Comparison of ENCODE assay signal across 20 cellular contexts in genomic region chr19:15268192-15268927, GRCh38. TPM values are rescaled to one million over a fixed set of nuclear protein-coding genes. Genes with fewer than 3 reads are reported as not detected.
DNase-seq lines count a peak whose midpoint lies in the region; ATAC-seq and TF ChIP-seq lines count a peak whose summit lies in the region.
"Had no signal": no experiment of that assay in that cellular context is flagged by ENCODE, and none has a peak within 500 bp of the region (broad histone marks: within the 10 kb centered on the region; RNA-seq: fewer than 3 reads in every experiment).

No MANE protein-coding gene starts in this region.

- DNase-seq in CD14-positive monocyte (ENCODE audit: low spot score) (no peak), GM23338 (ENCODE audit: low spot score) (no peak), body of pancreas (no peak), NCI-H2227 (lab: John Stamatoyannopoulos, UW; ENCODE audit: unreplicated experiment) (no peak)
- no peak for DNase-seq in stimulated activated CD8-positive, alpha-beta memory T cell treated with anti-CD3 and anti-CD28 coated beads, Interleukin-4, amount 100 ng/mL, for 48 hours
- DNase-seq: activated CD8-positive, alpha-beta memory T cell treated with anti-CD3 and anti-CD28 coated beads for 24 hours; activated naive CD4-positive, alpha-beta T cell treated with Interleukin-2 at 50 U/mL for 16 hours; caudate nucleus; DMS79; effector memory CD4-positive, alpha-beta T cell; foreskin melanocyte; NCI-H1436 treated with DMSO at 0.1 percent for 48 hours; NCI-H510A; ovary; stimulated activated naive CD4-positive, alpha-beta T cell treated with Interleukin-2 at 50 U/mL for 16 hours had no signal

- H3K4me3 Mint-ChIP-seq in CD14-positive monocyte (no peak overlapping the region), GM23338 (no peak overlapping the region)

- H3K4me1 Mint-ChIP-seq in CD14-positive monocyte (no peaks in the 10 kb centered on the region), GM23338 (peaks cover 3% of the 10 kb centered on the region; the same call in 2 of the 3 replicates)

- H3K27ac Mint-ChIP-seq in CD14-positive monocyte (peak overlapping the region in 4 of 7 donors; percentile 20 to 76 (median 40)), GM23338 (peak overlapping the region; percentile 74; the same call in 1 of the 2 replicates)

- H2AFZ ChIP-seq in GM23338, result no peak overlapping the region

- no peak for ATAC-seq in GM23338
- ATAC-seq in body of pancreas, result no peak
- no peak for ATAC-seq in GM19395 (IDR thresholded peaks at IDR 0.05; ENCODE audit: unreplicated experiment)
- no peak for ATAC-seq in GM18520 (IDR thresholded peaks at IDR 0.05; ENCODE audit: unreplicated experiment)

- no peaks in the 10 kb centered on the region for H3K9me3 Mint-ChIP-seq in CD14-positive monocyte
- no peaks in the 10 kb centered on the region for H3K9me3 Mint-ChIP-seq in GM23338

- H3K27me3 Mint-ChIP-seq in CD14-positive monocyte (ENCODE audit: low read depth in 3 of 3) (no peaks in the 10 kb centered on the region), GM23338 (ENCODE audit: insufficient read depth, low read depth, poor library complexity) (peaks cover 15% of the 10 kb centered on the region)

- TF ChIP-seq CTCF in CD14-positive monocyte (IDR thresholded peaks at IDR 0.05) (no peak), GM23338 (conservative IDR thresholded peaks at IDR 0.05; ENCODE audit: low read depth in 2 of 2) (no peak), body of pancreas (IDR thresholded peaks at IDR 0.05) (no peak)

- no peak overlapping the region for H3K4me2 ChIP-seq in GM23338

- TF ChIP-seq POLR2A in body of pancreas (IDR thresholded peaks at IDR 0.05), result no peak

- peaks cover 88 to 94% of the 10 kb centered on the region in 2 donors for H3K36me3 Mint-ChIP-seq in CD14-positive monocyte
- peaks cover 86% of the 10 kb centered on the region for H3K36me3 Mint-ChIP-seq in GM23338 (ENCODE audit: low read depth)

- H3K9me3 ChIP-seq in body of pancreas (no peaks in the 10 kb centered on the region), mucosa of rectum (ENCODE audit: control insufficient read depth in 2 of 2, low read length in 2 of 2) (no peaks in the 10 kb centered on the region)
- H3K9me3 ChIP-seq: HAP-1, ovary had no signal

- intact Hi-C loops in CD14-positive monocyte (cut with micrococcal nuclease) (loop anchor here in 1 of 2 donors (10.0 kb wide), 1 partner anchor 106 kb away; the partner anchor contains the start of gene AKAP8), body of pancreas (cut with DNase I) (loop anchor here (10.0 kb wide), 1 partner anchor 106 kb away; the partner anchor contains the start of gene AKAP8)

- H3K27ac ChIP-seq in GM23338 (ENCODE audit: low read depth), result no peak overlapping the region
- H3K27ac ChIP-seq in body of pancreas, result peak overlapping the region in 3 of 4 donors; percentile 39 to 52 (median 47)
- peak overlapping the region; percentile 18 to 29 for H3K27ac ChIP-seq in mucosa of rectum (ENCODE audit: low read depth in 2 of 2, low read length in 2 of 2)
- H3K27ac ChIP-seq: ovary had no signal

- no peaks in the 10 kb centered on the region for H3K4me1 ChIP-seq in GM23338 (ENCODE audit: insufficient read depth)
- peaks cover 76% of the 10 kb centered on the region for H3K4me1 ChIP-seq in body of pancreas
- peaks cover 18 to 25% of the 10 kb centered on the region in 2 donors for H3K4me1 ChIP-seq in mucosa of rectum (ENCODE audit: control insufficient read depth in 2 of 2, insufficient read depth in 2 of 2, low read length in 2 of 2)
- H3K4me1 ChIP-seq: HAP-1 had no signal

- H3K9ac ChIP-seq in mucosa of rectum (ENCODE audit: low read depth in 1 of 2, low read length in 2 of 2), result no peak overlapping the region

- peaks cover 75% of the 10 kb centered on the region for H3K79me2 ChIP-seq in GM23338 (replicated peaks; ENCODE audit: insufficient read depth)

- H3K36me3 ChIP-seq in GM23338 (ENCODE audit: insufficient read depth) (peaks cover 25% of the 10 kb centered on the region), body of pancreas (replicated peaks in 1 of 2; ENCODE audit: insufficient read depth in 1 of 2, low read depth in 2 of 2) (peaks cover 0 to 8% of the 10 kb centered on the region in 2 donors), mucosa of rectum (ENCODE audit: control insufficient read depth in 2 of 2, insufficient read depth in 2 of 2, low read length in 2 of 2) (peaks cover 60 to 81% of the 10 kb centered on the region in 2 donors)
- H3K36me3 ChIP-seq: ovary had no signal

- no peak overlapping the region for H3K4me3 ChIP-seq in GM23338
- no peak overlapping the region for H3K4me3 ChIP-seq in body of pancreas
- no peak overlapping the region for H3K4me3 ChIP-seq in mucosa of rectum (ENCODE audit: low read length in 2 of 2)
- H3K4me3 ChIP-seq: HAP-1, ovary had no signal

- peaks cover 30% of the 10 kb centered on the region; the same call in 1 of the 2 replicates for H3F3A ChIP-seq in GM23338 (replicated peaks; ENCODE audit: low read depth)

- no peaks in the 10 kb centered on the region for H3K9me2 ChIP-seq in GM23338 (ENCODE audit: insufficient read depth)

- 49 to 51% methylated on average over 11 to 12 of the region's 12 CpGs for WGBS in body of pancreas, 2 donors

- H3K27me3 ChIP-seq in GM23338 (ENCODE audit: insufficient read depth) (no peaks in the 10 kb centered on the region), body of pancreas (no peaks in the 10 kb centered on the region), mucosa of rectum (ENCODE audit: control insufficient read depth in 2 of 2, insufficient read depth in 2 of 2, low read length in 2 of 2) (no peaks in the 10 kb centered on the region)
- H3K27me3 ChIP-seq: ovary had no signal

- H4K20me1 ChIP-seq in GM23338 (replicated peaks; ENCODE audit: insufficient read depth), result peaks cover 76% of the 10 kb centered on the region

TF ChIP-seq in GM23338, 12 proteins besides CTCF, POLR2A, EP300 and RAD21 (continues in another document):
- TF ChIP-seq JUNB (IDR thresholded peaks at IDR 0.05; ENCODE audit: unreplicated experiment) (no peak), ETS1 (IDR thresholded peaks at IDR 0.05) (no peak), POLR2AphosphoS5 (IDR thresholded peaks at IDR 0.05; ENCODE audit: low read depth) (no peak), REST (IDR thresholded peaks at IDR 0.05; ENCODE audit: unreplicated experiment) (no peak)

RNA-seq across cellular contexts. Expression of gene EPHX3, which starts 36.1 kb away (rescaled TPM):
- polyA plus RNA-seq in CD14-positive monocyte (1 to 10 TPM in 1 of 2 donors, under 1 TPM in 1; 0.23 to 1.5 TPM), GM23338 (2016; fragmentation: Nextera tagmentation; extraction: Ambion mirVana) (19.7 and 19.8 TPM in 2 replicates)
- total RNA-seq in GM23338 (2014; rRNA removed; shearing (Covaris generic)), result 15.0 and 24.8 TPM in 2 replicates
- not detected for total RNA-seq in body of pancreas
- total RNA-seq: lung microvascular endothelial cell had no signal

Comparison
In these comparisons a context has a peak if more than half of its experiments do, and no peak if none do; other contexts are left out.
1. RNA of gene EPHX3, which starts 36.1 kb away (total RNA-seq): 15.0 to 24.8 TPM in GM23338; not detected in body of pancreas; every median in the first group is over 10 times any median in the second.